9 cellular contexts compared by ENCODE assay signal in genomic region chr2:5981241-5982055, GRCh38.
A peak's percentile ranks its signal among the peaks of the same experiment; 100 is the strongest.
DNase-seq lines count a peak whose midpoint lies in the region; ATAC-seq, FAIRE-seq and TF ChIP-seq lines count a peak whose summit lies in the region.
"Had no signal": no experiment of that assay in that cellular context is flagged by ENCODE, and none has a peak within 500 bp of the region (broad histone marks: within the 10 kb centered on the region; RNA-seq: fewer than 3 reads in every experiment).

No MANE protein-coding gene starts in this region.

- H3K27me3 Mint-ChIP-seq in activated CD4-positive, alpha-beta memory T cell treated with anti-CD3 and anti-CD28 coated beads, Interleukin-2, amount 10 ng/mL, durations not matched to agents 7 days and 5 days, result no peaks in the 10 kb centered on the region

- intact Hi-C loops in pancreas (cut with DNase I), result no loop called here

- peak; percentile 59 for ATAC-seq in GM18868 (IDR thresholded peaks at IDR 0.05; ENCODE audit: unreplicated experiment)
- ATAC-seq in pancreas, result peak in 3 of 4 donors; percentile 35 to 41 (median 37)

- no peaks in the 10 kb centered on the region for H3K4me1 Mint-ChIP-seq in activated CD4-positive, alpha-beta memory T cell treated with anti-CD3 and anti-CD28 coated beads, Interleukin-2, amount 10 ng/mL, durations not matched to agents 7 days and 5 days

- H3K36me3 Mint-ChIP-seq in activated CD4-positive, alpha-beta memory T cell treated with anti-CD3 and anti-CD28 coated beads, Interleukin-2, amount 10 ng/mL, durations not matched to agents 7 days and 5 days (ENCODE audit: low read depth), result no peaks in the 10 kb centered on the region

- no peak for FAIRE-seq in pancreas (lab: Jason Lieb, UNC)

- DNase-seq in NCI-H510A (lab: John Stamatoyannopoulos, UW) (peak; percentile 17), fibroblast of lung (ENCODE audit: low read depth in 2 of 2) (peak; percentile 4 to 71), pancreas (no peak), CD1c-positive myeloid dendritic cell (ENCODE audit: extremely low spot score) (no peak), germinal center (ENCODE audit: low spot score) (no peak), Kasumi-1 (lab: John Stamatoyannopoulos, UW) (no peak)
- DNase-seq in activated CD4-positive, alpha-beta memory T cell treated with anti-CD3 and anti-CD28 coated beads, Interleukin-2, amount 10 ng/mL, durations not matched to agents 7 days and 5 days, result no peak
- DNase-seq: activated naive CD4-positive, alpha-beta T cell treated with Interleukin-2 at 50 U/mL for 16 hours had no signal

- H2AFZ ChIP-seq in fibroblast of lung (ENCODE audit: low read length), result no peak overlapping the region

- H3K79me2 ChIP-seq in fibroblast of lung (ENCODE audit: control insufficient read depth, insufficient read depth, low read length), result no peaks in the 10 kb centered on the region

- no peaks in the 10 kb centered on the region for H4K20me1 ChIP-seq in fibroblast of lung (ENCODE audit: control insufficient read depth, extremely low read depth, insufficient read depth, low read length)

- no peaks in the 10 kb centered on the region for H3K9me3 Mint-ChIP-seq in activated CD4-positive, alpha-beta memory T cell treated with anti-CD3 and anti-CD28 coated beads, Interleukin-2, amount 10 ng/mL, durations not matched to agents 7 days and 5 days

- H3K4me3 ChIP-seq in fibroblast of lung (replicated peaks in 1 of 4; ENCODE audit: control extremely low read depth in 1 of 4, insufficient read depth in 1 of 4, low read depth in 3 of 4, low read length in 4 of 4) (peak overlapping the region in 1 of 4 experiments; percentile 22), pancreas (no peak overlapping the region)

- H3K27ac ChIP-seq in fibroblast of lung (ENCODE audit: insufficient read depth, low read length) (no peak overlapping the region), pancreas (no peak overlapping the region)

- no peaks in the 10 kb centered on the region for H3K9me3 ChIP-seq in fibroblast of lung (ENCODE audit: control insufficient read depth, insufficient read depth, low read depth, low read length)
- no peaks in the 10 kb centered on the region for H3K9me3 ChIP-seq in pancreas

- H3K27ac Mint-ChIP-seq in activated CD4-positive, alpha-beta memory T cell treated with anti-CD3 and anti-CD28 coated beads, Interleukin-2, amount 10 ng/mL, durations not matched to agents 7 days and 5 days, result no peak overlapping the region

- WGBS in pancreas, 2 donors, result 5 to 6% methylated on average over 31 of the region's 31 CpGs

- CTCF ChIA-PET in activated CD4-positive, alpha-beta memory T cell treated with anti-CD3 and anti-CD28 coated beads, Interleukin-2, amount 10 ng/mL, durations not matched to agents 7 days and 5 days (lab: Charles Lee), result no interaction called here

- no peak overlapping the region for H3K4me2 ChIP-seq in fibroblast of lung (ENCODE audit: extremely low read depth, insufficient read depth, low read length)

- H3K4me3 Mint-ChIP-seq in activated CD4-positive, alpha-beta memory T cell treated with anti-CD3 and anti-CD28 coated beads, Interleukin-2, amount 10 ng/mL, durations not matched to agents 7 days and 5 days, result no peak overlapping the region

- POLR2A ChIA-PET in activated CD4-positive, alpha-beta memory T cell treated with anti-CD3 and anti-CD28 coated beads, Interleukin-2, amount 10 ng/mL, durations not matched to agents 7 days and 5 days (lab: Charles Lee), result no interaction called here

- H3K27me3 ChIP-seq in fibroblast of lung (ENCODE audit: control insufficient read depth, insufficient read depth, low read length), result no peaks in the 10 kb centered on the region
- H3K27me3 ChIP-seq in pancreas, result peaks cover 0 to 5% (median 0%) of the 10 kb centered on the region in 4 donors

- TF ChIP-seq CTCF in fibroblast of lung (conservative IDR thresholded peaks at IDR 0.05 in 1 of 2, IDR thresholded peaks at IDR 0.05 in 1 of 2; ENCODE audit: low read depth in 1 of 2, low read length in 2 of 2) (no peak), pancreas (IDR thresholded peaks at IDR 0.05) (no peak)

- no peak overlapping the region for H3K9ac ChIP-seq in fibroblast of lung (ENCODE audit: insufficient read depth, low read length)

- H3K36me3 ChIP-seq in fibroblast of lung (ENCODE audit: control insufficient read depth, insufficient read depth, low read length) (no peaks in the 10 kb centered on the region), pancreas (no peaks in the 10 kb centered on the region)

- H3K4me1 ChIP-seq in fibroblast of lung (ENCODE audit: control insufficient read depth, extremely low read depth, insufficient read depth, low read length), result no peaks in the 10 kb centered on the region
- no peaks in the 10 kb centered on the region for H3K4me1 ChIP-seq in pancreas

Comparison
In these comparisons a context has a peak if more than half of its experiments do, and no peak if none do; other contexts are left out.
1. DNase-seq: peak in NCI-H510A (single experiment) and fibroblast of lung (2 of 2); none in pancreas (0 of 6), CD1c-positive myeloid dendritic cell (single experiment), germinal center (single experiment), Kasumi-1 (0 of 2) and activated CD4-positive, alpha-beta memory T cell treated with anti-CD3 and anti-CD28 coated beads, Interleukin-2, amount 10 ng/mL, durations not matched to agents 7 days and 5 days (single experiment).